ENCODE assay signal across 8 cellular contexts in genomic region chr4:99808260-99808857, GRCh38. TPM values are rescaled to one million over a fixed set of nuclear protein-coding genes. Genes with fewer than 3 reads are reported as not detected.
DNase-seq lines count a peak whose midpoint lies in the region; ATAC-seq, FAIRE-seq and TF ChIP-seq lines count a peak whose summit lies in the region.

No MANE protein-coding gene starts in this region.

- DNase-seq in ELR (ENCODE audit: low read depth), result peak; percentile 63
- DNase-seq in HTR-8/SVneo (ENCODE audit: insufficient read length, low spot score), result peak; percentile 13
- peak; percentile 73 for DNase-seq in activated naive CD4-positive, alpha-beta T cell treated with anti-CD3 and anti-CD28 coated beads, Interleukin-2, amount 50 U/mL, for 16 hours
- DNase-seq in left ventricle myocardium superior, result peak; percentile 70
- peak; percentile 21 to 53 for DNase-seq in stimulated activated CD4-positive, alpha-beta T cell treated with anti-CD3 and anti-CD28 coated beads, Interleukin-1b, Interleukin-23, amount 100 ng/mL, for 1 hour (ENCODE audit: low read depth in 2 of 2)
- no peak for DNase-seq in NCI-H2171 treated with DMSO at 0.1 percent for 48 hours (lab: John Stamatoyannopoulos, UW)

- no peak for FAIRE-seq in HTR-8/SVneo (lab: Jason Lieb, UNC)

- ATAC-seq in GM21528 (IDR thresholded peaks at IDR 0.05; ENCODE audit: low FRiP score, unreplicated experiment) (peak; percentile 95), SK-N-SH treated with all-trans-retinoic acid at 6 μM for 48 hours (peak; percentile 91), left ventricle myocardium superior (peak; percentile 79)

- intact Hi-C loops in left ventricle myocardium superior (cut with micrococcal nuclease), result loop anchor here (5.0 to 10.0 kb wide), 2 partner anchors 74 to 246 kb away; partner anchors contain the start of gene TRMT10A

TF ChIP-seq in SK-N-SH treated with all-trans-retinoic acid at 6 μM for 48 hours, 23 proteins besides CTCF, POLR2A, EP300 and RAD21:
- no peak for TF ChIP-seq CREB5 (CRISPR knock-in tag; IDR thresholded peaks at IDR 0.05; ENCODE audit: low read depth)
- no peak for TF ChIP-seq ZNF565 (CRISPR knock-in tag; conservative IDR thresholded peaks at IDR 0.05; ENCODE audit: low read depth)
- TF ChIP-seq SNAI2 (CRISPR knock-in tag; IDR thresholded peaks at IDR 0.05), result no peak
- TF ChIP-seq ISL1 (CRISPR knock-in tag; IDR thresholded peaks at IDR 0.05), result no peak
- no peak for TF ChIP-seq CSDC2 (CRISPR knock-in tag; IDR thresholded peaks at IDR 0.05)
- TF ChIP-seq ZNF8 (CRISPR knock-in tag; IDR thresholded peaks at IDR 0.05), result no peak
- no peak for TF ChIP-seq GLIS3 (CRISPR knock-in tag; IDR thresholded peaks at IDR 0.05)
- no peak for TF ChIP-seq OSR1 (CRISPR knock-in tag; IDR thresholded peaks at IDR 0.05)
- TF ChIP-seq ZFP3 (CRISPR knock-in tag; IDR thresholded peaks at IDR 0.05), result no peak
- no peak for TF ChIP-seq PPARA (CRISPR knock-in tag; IDR thresholded peaks at IDR 0.05; ENCODE audit: borderline replicate concordance)
- no peak for TF ChIP-seq TOX (CRISPR knock-in tag; IDR thresholded peaks at IDR 0.05; ENCODE audit: borderline replicate concordance)
- TF ChIP-seq POU6F1 (CRISPR knock-in tag; IDR thresholded peaks at IDR 0.05; ENCODE audit: borderline replicate concordance, low read depth), result no peak
- no peak for TF ChIP-seq TSHZ2 (CRISPR knock-in tag; IDR thresholded peaks at IDR 0.05)
- TF ChIP-seq ARNTL (CRISPR knock-in tag; IDR thresholded peaks at IDR 0.05; ENCODE audit: borderline replicate concordance, low read depth), result no peak
- TF ChIP-seq CSRNP3 (CRISPR knock-in tag; IDR thresholded peaks at IDR 0.05), result no peak
- TF ChIP-seq BACH2 (CRISPR knock-in tag; IDR thresholded peaks at IDR 0.05; ENCODE audit: borderline replicate concordance), result no peak
- no peak for TF ChIP-seq RARB (CRISPR knock-in tag; IDR thresholded peaks at IDR 0.05)
- no peak for TF ChIP-seq ZC3H10 (CRISPR knock-in tag; IDR thresholded peaks at IDR 0.05)
- no peak for TF ChIP-seq TCF4 (CRISPR knock-in tag; IDR thresholded peaks at IDR 0.05; ENCODE audit: borderline replicate concordance)

RNA-seq across cellular contexts. Expression of gene DAPP1, which starts 8.3 kb away (rescaled TPM):
- total RNA-seq in left ventricle myocardium superior, result 0.42 TPM
